ENCODE assay signal across 1 cellular context in genomic region chr6:35215665-35216411, GRCh38.
TF ChIP-seq lines count a peak whose summit lies in the region.

No MANE protein-coding gene starts in this region.

TF ChIP-seq in GM23338, 12 proteins besides CTCF, POLR2A, EP300 and RAD21:
- TF ChIP-seq ZNF462 (CRISPR knock-in tag; IDR thresholded peaks at IDR 0.05) (no peak), JUNB (IDR thresholded peaks at IDR 0.05; ENCODE audit: unreplicated experiment) (no peak), ZNF331 (CRISPR knock-in tag; IDR thresholded peaks at IDR 0.05; ENCODE audit: low read depth) (no peak)
